22 cellular contexts compared by ENCODE assay signal in the genomic region with DNA sequence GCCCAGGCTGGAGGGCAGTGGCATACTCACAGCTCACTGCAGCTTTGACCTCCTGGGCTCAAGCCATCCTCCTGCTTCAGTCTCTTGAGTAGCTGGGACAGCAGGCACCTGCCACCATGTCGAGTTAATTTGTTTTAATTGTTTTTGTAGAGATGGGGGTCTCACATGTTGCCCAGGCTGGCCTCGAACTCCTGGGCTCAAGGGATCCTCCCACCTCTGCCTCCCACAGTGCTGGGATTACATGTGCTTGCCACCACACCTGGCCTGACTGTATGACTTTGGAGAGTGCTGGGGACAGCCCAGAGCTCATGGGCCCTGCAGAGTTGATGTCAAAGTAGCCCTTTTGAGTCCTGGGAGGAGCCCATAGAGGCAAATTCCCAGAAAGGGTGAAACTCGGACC.
"Had no signal": no experiment of that assay in that cellular context is flagged by ENCODE, and none has a peak within 500 bp of the region (broad histone marks: within the 10 kb centered on the region; RNA-seq: fewer than 3 reads in every experiment).

No MANE protein-coding gene starts in this region.

- DNase-seq: activated CD4-positive, alpha-beta T cell treated with anti-CD3 and anti-CD28 coated beads, Interleukin-2, amount 10 ng/mL, durations not matched to agents 7 days and 5 days; activated CD8-positive, alpha-beta T cell treated with anti-CD3 and anti-CD28 coated beads, Interleukin-2, amount 10 ng/mL, durations not matched to agents 7 days and 5 days; activated naive CD4-positive, alpha-beta T cell; activated T-cell treated with anti-CD3 and anti-CD28 coated beads, Interleukin-2, amount 50 U/mL, for 24 hours; cerebellar nuclear complex; natural killer cell; ovary; right lobe of liver; small intestine; stimulated activated CD4-positive, alpha-beta T cell treated with anti-CD3 and anti-CD28 coated beads, Interleukin-2, amount 100 ng/mL, for 24 hours; stimulated activated naive CD8-positive, alpha-beta T cell treated with anti-CD3 and anti-CD28 coated beads, Interleukin-15, amount 100 ng/mL, for 72 hours; SW 1271; T-helper 17 cell had no signal

- H3K36me3 ChIP-seq: adrenal gland, ascending aorta, gastroesophageal sphincter, neutrophil, ovary, right lobe of liver, tibial nerve had no signal

- H3K9me3 ChIP-seq: adrenal gland, ascending aorta, esophagus muscularis mucosa, gastroesophageal sphincter, neutrophil, ovary, right lobe of liver, tibial nerve had no signal

- ATAC-seq: activated CD8-positive, alpha-beta T cell treated with anti-CD3 and anti-CD28 coated beads, Interleukin-2, amount 10 ng/mL, durations not matched to agents 7 days and 5 days; gastroesophageal sphincter; natural killer cell; right lobe of liver; stimulated activated effector memory CD8-positive, alpha-beta T cell treated with anti-CD3 and anti-CD28 coated beads, Interleukin-12 subunit alpha, Interleukin-12 subunit beta, amount 100 ng/mL, for 72 hours; stimulated activated naive CD8-positive, alpha-beta T cell treated with anti-CD3 and anti-CD28 coated beads, Interleukin-15, amount 100 ng/mL, for 72 hours; T-helper 17 cell had no signal

- H3K27me3 ChIP-seq: ascending aorta, ovary, right lobe of liver had no signal

- H3K27ac ChIP-seq: adrenal gland, ascending aorta, coronary artery, esophagus muscularis mucosa, neutrophil, ovary, right lobe of liver, tibial nerve had no signal

- H3K4me3 ChIP-seq: adrenal gland, ascending aorta, coronary artery, lung, ovary, right lobe of liver, tibial nerve had no signal
